In the genomic region with DNA sequence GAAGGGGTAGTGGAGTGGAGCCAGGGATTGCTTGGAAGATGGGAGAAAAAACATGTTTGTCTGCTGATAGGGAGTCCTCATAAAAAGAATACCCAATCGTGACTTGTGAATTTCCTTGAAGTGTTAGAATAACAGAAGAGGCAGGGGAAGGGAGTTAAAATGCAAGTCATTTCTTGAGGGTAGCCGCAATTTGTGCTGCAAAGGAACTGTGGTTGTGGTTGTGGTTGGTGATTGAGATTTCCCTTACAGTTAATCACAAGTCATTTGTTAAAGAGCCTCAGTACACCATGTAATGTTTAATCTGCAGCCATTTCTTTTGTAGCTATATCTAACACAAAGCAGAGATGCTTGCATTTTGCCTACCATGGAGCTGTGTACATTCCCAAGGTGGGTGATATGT, we compare ENCODE assay signal across 8 cellular contexts. TPM values are rescaled to one million over a fixed set of nuclear protein-coding genes. Genes with fewer than 3 reads are reported as not detected.
DNase-seq lines count a peak whose midpoint lies in the region; ATAC-seq and TF ChIP-seq lines count a peak whose summit lies in the region.

No MANE protein-coding gene starts in this region.

- H3K27me3 Mint-ChIP-seq in activated CD4-positive, alpha-beta T cell treated with anti-CD3 and anti-CD28 coated beads for 36 hours: peaks cover 57% of the 10 kb centered on the region

- peaks cover 21% of the 10 kb centered on the region for H3K9me3 Mint-ChIP-seq in activated CD4-positive, alpha-beta T cell treated with anti-CD3 and anti-CD28 coated beads for 36 hours (ENCODE audit: low read depth)

- POLR2A ChIA-PET in activated CD4-positive, alpha-beta T cell treated with anti-CD3 and anti-CD28 coated beads for 36 hours (lab: Charles Lee): no interaction called here

- ATAC-seq in GM18505 (IDR thresholded peaks at IDR 0.05; ENCODE audit: unreplicated experiment) (peak; percentile 86), HG03139 (IDR thresholded peaks at IDR 0.05; ENCODE audit: unreplicated experiment) (peak; percentile 91), GM21360 (IDR thresholded peaks at IDR 0.05; ENCODE audit: unreplicated experiment) (no peak)
- peak; percentile 66 for ATAC-seq in activated CD4-positive, alpha-beta T cell treated with anti-CD3 and anti-CD28 coated beads for 36 hours

- H3K36me3 Mint-ChIP-seq in activated CD4-positive, alpha-beta T cell treated with anti-CD3 and anti-CD28 coated beads for 36 hours (ENCODE audit: low read depth): no peaks in the 10 kb centered on the region

- CTCF ChIA-PET in activated CD4-positive, alpha-beta T cell treated with anti-CD3 and anti-CD28 coated beads for 36 hours (lab: Charles Lee): interaction anchor here (0.5 kb wide), 1 partner anchor 572 kb away, joined by 3 read pairs; no protein-coding TSS in a partner anchor

- intact Hi-C loops in activated CD4-positive, alpha-beta T cell treated with anti-CD3 and anti-CD28 coated beads for 36 hours (cut with DNase I, micrococcal nuclease): loop anchor here (2.0 to 5.0 kb wide), 4 partner anchors 38 to 83 kb away; partner anchors contain the start of genes EGLN1 (in 2 of the 2) and TSNAX (in 1 of the 2)

- no peak overlapping the region for H3K27ac Mint-ChIP-seq in activated CD4-positive, alpha-beta T cell treated with anti-CD3 and anti-CD28 coated beads for 36 hours

- peak overlapping the region; percentile 36 for H3K4me3 Mint-ChIP-seq in activated CD4-positive, alpha-beta T cell treated with anti-CD3 and anti-CD28 coated beads for 36 hours

- DNase-seq in activated CD4-positive, alpha-beta T cell treated with anti-CD3 and anti-CD28 coated beads for 36 hours: peak; percentile 77
- DNase-seq in iris pigment epithelial cell (ENCODE audit: low read depth) (peak; percentile 20), SK-N-DZ (ENCODE audit: low spot score) (no peak), DMS 273 treated with DMSO at 0.1 percent for 48 hours (lab: John Stamatoyannopoulos, UW) (no peak), NCI-H2227 treated with DMSO at 0.1 percent for 48 hours (lab: John Stamatoyannopoulos, UW) (no peak)

- H3K4me1 Mint-ChIP-seq in activated CD4-positive, alpha-beta T cell treated with anti-CD3 and anti-CD28 coated beads for 36 hours: peaks cover 24% of the 10 kb centered on the region

- TF ChIP-seq POLR2A in GM18505 (IDR thresholded peaks at IDR 0.05; ENCODE audit: borderline replicate concordance, extremely low read depth, insufficient read depth, insufficient read length): no peak

RNA-seq across cellular contexts. Expression of gene EGLN1, which starts 38.5 kb away (rescaled TPM):
- total RNA-seq in activated CD4-positive, alpha-beta T cell treated with anti-CD3 and anti-CD28 coated beads for 36 hours: 10 to 100 TPM; 31.5 to 43.7 TPM
- 12.6 and 14.4 TPM in 2 replicates for polyA plus RNA-seq in SK-N-DZ (2014; cell fraction: cytosol; rRNA removed)
- 3.8 and 6.1 TPM in 2 replicates for polyA plus RNA-seq in SK-N-DZ (2014; cell fraction: nucleus; rRNA removed)

Comparison
In these comparisons a context has a peak if more than half of its experiments do, and no peak if none do; other contexts are left out.
1. DNase-seq: peak in activated CD4-positive, alpha-beta T cell treated with anti-CD3 and anti-CD28 coated beads for 36 hours (single experiment) and iris pigment epithelial cell (single experiment); none in SK-N-DZ (single experiment), DMS 273 treated with DMSO at 0.1 percent for 48 hours (single experiment) and NCI-H2227 treated with DMSO at 0.1 percent for 48 hours (single experiment).